Comparison of ENCODE assay signal across 1 cellular context in the genomic region with DNA sequence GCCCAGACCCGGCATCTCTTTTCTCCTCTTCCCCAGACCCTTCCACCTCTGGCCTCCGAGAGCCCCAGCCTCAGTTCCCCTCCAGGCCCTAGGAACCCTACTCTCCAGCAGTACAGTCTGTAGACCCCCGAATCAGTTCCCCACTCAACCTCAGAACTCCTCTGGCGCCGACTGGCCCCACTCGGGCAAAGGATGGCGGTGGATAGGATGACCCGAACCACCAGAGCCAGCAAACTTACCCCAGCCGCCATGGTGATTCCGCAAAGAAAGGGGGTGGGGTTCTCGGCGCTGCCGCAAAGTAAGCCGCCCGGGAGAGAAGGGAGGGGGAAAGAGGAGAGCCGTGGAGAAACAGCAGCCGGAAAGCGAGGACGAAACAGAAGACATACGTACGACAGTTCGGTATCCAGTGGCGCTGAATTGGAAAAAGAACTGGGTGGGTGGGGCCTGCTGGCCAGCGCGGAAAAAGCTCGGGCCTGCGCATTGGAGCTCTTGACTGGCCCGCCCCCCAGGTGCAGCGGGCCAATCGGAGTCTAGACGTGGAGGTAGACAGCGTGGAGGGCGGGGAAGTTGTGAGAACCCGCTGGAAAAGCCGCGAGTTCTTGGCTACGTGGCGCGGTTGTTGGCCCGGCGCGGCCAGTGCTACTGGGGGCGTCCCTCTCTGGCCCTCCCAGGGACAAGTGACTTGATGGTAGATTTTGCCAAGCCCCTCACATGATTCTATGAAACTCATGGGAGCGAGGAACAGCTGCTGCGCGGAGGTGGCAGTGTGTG.
TF ChIP-seq lines count a peak whose summit lies in the region.

Gene EEF1G, minus strand, starts transcription at position 300 of the 771 bp plus-strand sequence. Its CDS starts 49 bp downstream, at position 251.

TF ChIP-seq in HCT116, 20 proteins besides CTCF, POLR2A, EP300 and RAD21 (continued from another document):
- TF ChIP-seq POLR2AphosphoS5 (IDR thresholded peaks at IDR 0.05; ENCODE audit: low read depth, low read length) (peak; percentile 90), YY1 (IDR thresholded peaks at IDR 0.05; ENCODE audit: extremely low read depth, insufficient replicate concordance, low read depth, low read length) (peak; percentile 92), SP1 (IDR thresholded peaks at IDR 0.05; ENCODE audit: low read depth) (peak; percentile 11; the same call in 1 of the 2 replicates)
- TF ChIP-seq, protein P1, sequence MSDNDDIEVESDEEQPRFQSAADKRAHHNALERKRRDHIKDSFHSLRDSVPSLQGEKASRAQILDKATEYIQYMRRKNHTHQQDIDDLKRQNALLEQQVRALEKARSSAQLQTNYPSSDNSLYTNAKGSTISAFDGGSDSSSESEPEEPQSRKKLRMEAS (IDR thresholded peaks at IDR 0.05), result peak; percentile 67; the same call in 1 of the 2 replicates
